In the genomic region with DNA sequence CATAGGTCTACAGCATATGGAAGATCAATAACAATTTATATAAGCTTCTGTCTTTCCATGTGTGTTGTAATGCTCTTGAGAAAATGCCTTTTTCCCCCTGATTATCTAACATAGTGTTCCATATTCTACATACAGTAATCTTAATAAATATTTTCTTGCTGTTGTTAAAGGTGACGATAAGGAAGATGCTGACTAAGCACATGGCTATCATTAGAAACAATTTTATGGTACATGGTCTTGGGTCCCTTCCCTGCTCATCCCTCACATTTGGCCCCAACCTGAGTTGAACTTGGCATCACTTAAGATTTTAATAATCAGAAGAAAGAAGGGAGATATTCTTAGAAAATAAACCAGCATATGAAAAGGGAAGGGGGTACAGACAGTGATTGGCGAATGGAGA, we compare ENCODE assay signal across 28 cellular contexts.
DNase-seq lines count a peak whose midpoint lies in the region; ATAC-seq, FAIRE-seq and TF ChIP-seq lines count a peak whose summit lies in the region.
"Had no signal": no experiment of that assay in that cellular context is flagged by ENCODE, and none has a peak within 500 bp of the region (broad histone marks: within the 10 kb centered on the region; RNA-seq: fewer than 3 reads in every experiment).

No MANE protein-coding gene starts in this region.

- H3K27ac ChIP-seq in A549 (no peak overlapping the region), endothelial cell of umbilical vein (ENCODE audit: insufficient read depth, low read depth, low read length) (peak overlapping the region; percentile 17)
- H3K27ac ChIP-seq: 22Rv1, BLaER1 had no signal

- H3K9ac ChIP-seq in endothelial cell of umbilical vein (replicated peaks; ENCODE audit: extremely low read depth, insufficient read depth, low read length): no peak overlapping the region
- H3K9ac ChIP-seq: BLaER1 had no signal

- H3K4me3 ChIP-seq in A549: no peak overlapping the region
- no peak overlapping the region for H3K4me3 ChIP-seq in endothelial cell of umbilical vein (replicated peaks in 1 of 3; ENCODE audit: insufficient read depth in 1 of 3, low read depth in 1 of 3, low read length in 3 of 3)
- H3K4me3 ChIP-seq: BLaER1, GM12878 had no signal

- H3K27me3 Mint-ChIP-seq in T-cell: no peaks in the 10 kb centered on the region
- H3K27me3 Mint-ChIP-seq: CD4-positive, alpha-beta memory T cell; CD4-positive, CD25-positive, alpha-beta regulatory T cell; CD8-positive, alpha-beta memory T cell had no signal

- TF ChIP-seq EP300 in A549 (IDR thresholded peaks at IDR 0.05): no peak

- no peaks in the 10 kb centered on the region for H3K9me3 ChIP-seq in A549
- H3K9me3 ChIP-seq in endothelial cell of umbilical vein (replicated peaks; ENCODE audit: control insufficient read depth, insufficient read depth, low read length): no peaks in the 10 kb centered on the region
- H3K9me3 ChIP-seq: BE2C, BLaER1 had no signal

- H3K36me3 Mint-ChIP-seq in T-cell: no peaks in the 10 kb centered on the region
- H3K36me3 Mint-ChIP-seq: CD14-positive monocyte; CD4-positive, alpha-beta memory T cell; CD4-positive, CD25-positive, alpha-beta regulatory T cell; CD8-positive, alpha-beta memory T cell had no signal

- TF ChIP-seq POLR2A in A549 (IDR thresholded peaks at IDR 0.05; ENCODE audit: low read length) (no peak), endothelial cell of umbilical vein (IDR thresholded peaks at IDR 0.05; ENCODE audit: low read depth, low read length) (no peak)

- WGBS in A549 (ENCODE audit: missing lambda C conversion rate): 36% methylated on average over 2 of the region's 2 CpGs

- TF ChIP-seq CTCF in A549 (IDR thresholded peaks at IDR 0.05): no peak
- no peak for TF ChIP-seq CTCF in endothelial cell of umbilical vein (IDR thresholded peaks at IDR 0.05; ENCODE audit: extremely low read depth in 1 of 2, insufficient read depth in 1 of 2, low read depth in 1 of 2, low read length in 2 of 2)

- H3K9me1 ChIP-seq in endothelial cell of umbilical vein (replicated peaks; ENCODE audit: control insufficient read depth, extremely low read depth, insufficient read depth, low read length): no peaks in the 10 kb centered on the region

- H3K27me3 ChIP-seq in endothelial cell of umbilical vein (ENCODE audit: control insufficient read depth in 2 of 2, insufficient read depth in 2 of 2, low read length in 2 of 2): no peaks in the 10 kb centered on the region
- H3K27me3 ChIP-seq: BE2C, BLaER1 had no signal

- ATAC-seq in A549 (no peak), T-cell (replicated peaks in 1 of 4) (no peak)
- ATAC-seq: GM12878 had no signal

- no peaks in the 10 kb centered on the region for H3K4me1 Mint-ChIP-seq in T-cell
- H3K4me1 Mint-ChIP-seq: CD14-positive monocyte; CD4-positive, alpha-beta memory T cell; CD4-positive, CD25-positive, alpha-beta regulatory T cell; CD8-positive, alpha-beta memory T cell had no signal

- no peak overlapping the region for H2AFZ ChIP-seq in endothelial cell of umbilical vein (ENCODE audit: low read depth, low read length)

- CTCF ChIA-PET in A549 (lab: Yijun Ruan, JAX): no interaction called here
- CTCF ChIA-PET in endothelial cell of umbilical vein (lab: Charles Lee): interaction anchor here (0.9 kb wide), 1 partner anchor 142 kb away, joined by 3 read pairs; no protein-coding TSS in a partner anchor
- CTCF ChIA-PET in T-cell (lab: Charles Lee): no interaction called here

- BruUV-seq in endothelial cell of umbilical vein (replicated peaks; lab: Mats Ljungman, UMichigan): no TSS peak

- no peaks in the 10 kb centered on the region for H3K79me2 ChIP-seq in endothelial cell of umbilical vein (ENCODE audit: control insufficient read depth, insufficient read depth, low read length)

- DNase-seq in NCI-H524 (lab: John Stamatoyannopoulos, UW) (peak; percentile 10 to 60), NCI-H524 treated with DMSO at 0.1 percent for 48 hours (lab: John Stamatoyannopoulos, UW) (no peak), A549 (ENCODE audit: low read depth in 1 of 2, low spot score in 1 of 2) (no peak), NCI-H82 (lab: John Stamatoyannopoulos, UW) (peak; percentile 13), endothelial cell of umbilical vein (ENCODE audit: low read depth, low spot score) (no peak), midbrain (lab: John Stamatoyannopoulos, UW) (no peak), T-cell (no peak), NCI-H1092 treated with DMSO at 0.1 percent for 48 hours (lab: John Stamatoyannopoulos, UW) (no peak)
- DNase-seq: ACHN; BE2C; C1 segment of cervical spinal cord; CD4-positive, alpha-beta memory T cell; CD4-positive, CD25-positive, alpha-beta regulatory T cell; CD8-positive, alpha-beta memory T cell; COR-L47; DMS 273 treated with DMSO at 0.1 percent for 48 hours; DMS153; DMS53; DMS79; DND-41; EL; GDM1 had no signal

- H3K4me2 ChIP-seq in A549 (no peak overlapping the region), endothelial cell of umbilical vein (ENCODE audit: insufficient read depth, low read length) (peak overlapping the region; percentile 76)
- H3K4me2 ChIP-seq: BLaER1 had no signal

- no peak overlapping the region for H3K4me3 Mint-ChIP-seq in T-cell
- H3K4me3 Mint-ChIP-seq: CD14-positive monocyte; CD4-positive, alpha-beta memory T cell; CD4-positive, CD25-positive, alpha-beta regulatory T cell; CD8-positive, alpha-beta memory T cell had no signal

- POLR2A ChIA-PET in A549 (lab: Yijun Ruan, JAX) (no interaction called here), endothelial cell of umbilical vein (lab: Charles Lee) (no interaction called here), T-cell (lab: Charles Lee) (no interaction called here)

- no peaks in the 10 kb centered on the region for H4K20me1 ChIP-seq in endothelial cell of umbilical vein (replicated peaks; ENCODE audit: control insufficient read depth, extremely low read depth, insufficient read depth, low read length)
- H4K20me1 ChIP-seq: BLaER1 had no signal

- dilution Hi-C loops in endothelial cell of umbilical vein (cut with MboI; ENCODE audit: extremely low pct_ligation_motif_present, low sequenced_read_pairs): no loop called here

- no peaks in the 10 kb centered on the region for H3K4me1 ChIP-seq in A549
- H3K4me1 ChIP-seq in endothelial cell of umbilical vein (ENCODE audit: control insufficient read depth, extremely low read depth, insufficient read depth, low read length): peaks cover 12% of the 10 kb centered on the region
- H3K4me1 ChIP-seq: BE2C, BLaER1 had no signal

- H3K9me3 Mint-ChIP-seq in T-cell: peaks cover 2 to 6% (median 4%) of the 10 kb centered on the region in 3 donors

- no peak overlapping the region for H3K27ac Mint-ChIP-seq in T-cell
- H3K27ac Mint-ChIP-seq: CD14-positive monocyte; CD4-positive, alpha-beta memory T cell; CD4-positive, CD25-positive, alpha-beta regulatory T cell; CD8-positive, alpha-beta memory T cell had no signal

- TF ChIP-seq RAD21 in A549 (conservative IDR thresholded peaks at IDR 0.05 in 1 of 2, IDR thresholded peaks at IDR 0.05 in 1 of 2): no peak

- FAIRE-seq in A549 (lab: Jason Lieb, UNC) (no peak), endothelial cell of umbilical vein (lab: Jason Lieb, UNC) (no peak)
- FAIRE-seq: GM12878, GM12892, GM18507 had no signal

- H3K36me3 ChIP-seq in endothelial cell of umbilical vein (ENCODE audit: control insufficient read depth in 2 of 2, extremely low read depth in 1 of 2, insufficient read depth in 2 of 2, low read length in 2 of 2): no peaks in the 10 kb centered on the region
- H3K36me3 ChIP-seq: BE2C, BLaER1 had no signal

- intact Hi-C loops in endothelial cell of umbilical vein (cut with micrococcal nuclease): no loop called here

TF ChIP-seq in A549, 52 proteins besides CTCF, POLR2A, EP300 and RAD21:
- TF ChIP-seq MAFK (IDR thresholded peaks at IDR 0.05; ENCODE audit: partially characterized antibody) (peak; percentile 35), RFX5 (IDR thresholded peaks at IDR 0.05) (no peak)
TF ChIP-seq in A549: peak in this region for 1.

TF ChIP-seq in endothelial cell of umbilical vein, 7 proteins besides CTCF, POLR2A, EP300 and RAD21:
- TF ChIP-seq, protein P1, sequence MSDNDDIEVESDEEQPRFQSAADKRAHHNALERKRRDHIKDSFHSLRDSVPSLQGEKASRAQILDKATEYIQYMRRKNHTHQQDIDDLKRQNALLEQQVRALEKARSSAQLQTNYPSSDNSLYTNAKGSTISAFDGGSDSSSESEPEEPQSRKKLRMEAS (IDR thresholded peaks at IDR 0.05; ENCODE audit: insufficient read depth, insufficient read length): no peak
- TF ChIP-seq EZH2 (IDR thresholded peaks at IDR 0.05; ENCODE audit: borderline replicate concordance, low read depth, low read length, severe bottlenecking) (no peak), MYC (IDR thresholded peaks at IDR 0.05; ENCODE audit: low read depth, low read length) (no peak)

Comparison
In these comparisons a context has a peak if more than half of its experiments do, and no peak if none do; other contexts are left out.
1. DNase-seq: peak in NCI-H524 (2 of 2) and NCI-H82 (single experiment); none in NCI-H524 treated with DMSO at 0.1 percent for 48 hours (single experiment), A549 (0 of 2), endothelial cell of umbilical vein (single experiment), midbrain (single experiment), T-cell (0 of 34) and NCI-H1092 treated with DMSO at 0.1 percent for 48 hours (single experiment).